ENCODE assay signal across 32 cellular contexts in genomic region chr20:1686151-1686748, GRCh38. TPM values are rescaled to one million over a fixed set of nuclear protein-coding genes. Genes with fewer than 3 reads are reported as not detected.
A peak's percentile ranks its signal among the peaks of the same experiment; 100 is the strongest.
DNase-seq lines count a peak whose midpoint lies in the region; ATAC-seq and TF ChIP-seq lines count a peak whose summit lies in the region.
"Had no signal": no experiment of that assay in that cellular context is flagged by ENCODE, and none has a peak within 500 bp of the region (broad histone marks: within the 10 kb centered on the region; RNA-seq: fewer than 3 reads in every experiment).

No MANE protein-coding gene starts in this region.

- H4K8ac ChIP-seq in neuronal stem cell (ENCODE audit: low read depth, low read length), result no peak overlapping the region

- H4K91ac ChIP-seq in neuronal stem cell (ENCODE audit: low read depth, low read length, poor library complexity), result no peak overlapping the region

- H3K9ac ChIP-seq in neuronal stem cell (ENCODE audit: low read depth, low read length, poor library complexity), result peak overlapping the region; percentile 7
- H3K9ac ChIP-seq: KMS-11 had no signal

- H3K9me3 ChIP-seq in neuronal stem cell (replicated peaks in 1 of 2; ENCODE audit: control insufficient read depth in 2 of 2, insufficient read depth in 1 of 2, low read depth in 1 of 2, low read length in 2 of 2) (no peaks in the 10 kb centered on the region), lower lobe of right lung (no peaks in the 10 kb centered on the region), psoas muscle (no peaks in the 10 kb centered on the region)
- H3K9me3 ChIP-seq: BE2C, testis, vagina had no signal

- ATAC-seq in activated CD8-positive, alpha-beta memory T cell treated with anti-CD3 and anti-CD28 coated beads, Interleukin-2, amount 10 ng/mL, durations not matched to agents 7 days and 5 days, result peak; percentile 54
- peak; percentile 57 to 69 for ATAC-seq in activated naive CD4-positive, alpha-beta T cell treated with anti-CD3 and anti-CD28 coated beads, Interleukin-2, amount 50 U/mL, for 72 hours
- no peak for ATAC-seq in lower lobe of right lung
- no peak for ATAC-seq in psoas muscle
- ATAC-seq: GM12878; left lung; natural killer cell; PC-3; Right ventricle myocardium inferior; stimulated activated memory B cell treated with anti-CD40 and anti-IgM and Interleukin-4, amounts not matched to agents 10 μg/mL and 1 μg/mL and 100 μg/mL, for 72 hours had no signal

- H3K14ac ChIP-seq in neuronal stem cell (ENCODE audit: low read length), result no peak overlapping the region

- H3K79me1 ChIP-seq in neuronal stem cell (ENCODE audit: low read depth, low read length), result no peaks in the 10 kb centered on the region

- intact Hi-C loops in lower lobe of right lung (cut with DNase I) (no loop called here), psoas muscle (cut with DNase I) (no loop called here)

- no peaks in the 10 kb centered on the region for H3K4me1 ChIP-seq in neuronal stem cell (ENCODE audit: control insufficient read depth in 2 of 2, insufficient read depth in 1 of 2, low read depth in 1 of 2, low read length in 2 of 2)
- no peaks in the 10 kb centered on the region for H3K4me1 ChIP-seq in lower lobe of right lung
- H3K4me1 ChIP-seq in psoas muscle, result no peaks in the 10 kb centered on the region
- H3K4me1 ChIP-seq: BE2C, left lung, spleen, testis, vagina had no signal

- peaks cover 38% of the 10 kb centered on the region for H3K4me1 Mint-ChIP-seq in activated CD8-positive, alpha-beta memory T cell treated with anti-CD3 and anti-CD28 coated beads, Interleukin-2, amount 10 ng/mL, durations not matched to agents 7 days and 5 days
- peaks cover 0 to 4% (median 0%) of the 10 kb centered on the region in 3 donors for H3K4me1 Mint-ChIP-seq in IgD-negative memory B cell
- H3K4me1 Mint-ChIP-seq: immature natural killer cell, natural killer cell had no signal

- peak overlapping the region; percentile 80 for H3K27ac Mint-ChIP-seq in activated CD8-positive, alpha-beta memory T cell treated with anti-CD3 and anti-CD28 coated beads, Interleukin-2, amount 10 ng/mL, durations not matched to agents 7 days and 5 days
- peak overlapping the region in 2 of 3 donors; percentile 2 to 77 for H3K27ac Mint-ChIP-seq in IgD-negative memory B cell
- H3K27ac Mint-ChIP-seq in activated naive CD4-positive, alpha-beta T cell treated with anti-CD3 and anti-CD28 coated beads, Interleukin-2, amount 50 U/mL, for 72 hours, result peak overlapping the region; percentile 89
- H3K27ac Mint-ChIP-seq: immature natural killer cell; natural killer cell; stimulated activated memory B cell treated with anti-CD40 and anti-IgM and Interleukin-4, amounts not matched to agents 10 μg/mL and 1 μg/mL and 100 μg/mL, for 72 hours had no signal

- no peak overlapping the region for H2AFZ ChIP-seq in neuronal stem cell (ENCODE audit: low read length)
- H2AFZ ChIP-seq: hepatocyte had no signal

- CTCF ChIA-PET in activated CD8-positive, alpha-beta memory T cell treated with anti-CD3 and anti-CD28 coated beads, Interleukin-2, amount 10 ng/mL, durations not matched to agents 7 days and 5 days (lab: Charles Lee), result no interaction called here

- H2BK5ac ChIP-seq in neuronal stem cell (ENCODE audit: low read length), result no peak overlapping the region

- H2BK120ac ChIP-seq in neuronal stem cell (ENCODE audit: low read depth, low read length), result no peak overlapping the region

- H3K9me3 Mint-ChIP-seq in activated CD8-positive, alpha-beta memory T cell treated with anti-CD3 and anti-CD28 coated beads, Interleukin-2, amount 10 ng/mL, durations not matched to agents 7 days and 5 days (ENCODE audit: low read depth), result peaks cover 8% of the 10 kb centered on the region
- H3K9me3 Mint-ChIP-seq in IgD-negative memory B cell, result peaks cover 0 to 6% (median 4%) of the 10 kb centered on the region in 3 donors
- peaks cover 0 to 23% of the 10 kb centered on the region in 2 donors for H3K9me3 Mint-ChIP-seq in activated naive CD4-positive, alpha-beta T cell treated with anti-CD3 and anti-CD28 coated beads, Interleukin-2, amount 50 U/mL, for 72 hours

- no peak overlapping the region for H3K4me2 ChIP-seq in neuronal stem cell (ENCODE audit: insufficient read depth, low read length, poor library complexity, severe bottlenecking)
- H3K4me2 ChIP-seq: hepatocyte, KMS-11 had no signal

- H3K27ac ChIP-seq in neuronal stem cell (replicated peaks; ENCODE audit: low read length), result no peak overlapping the region
- H3K27ac ChIP-seq in lower lobe of right lung, result no peak overlapping the region
- no peak overlapping the region for H3K27ac ChIP-seq in psoas muscle
- H3K27ac ChIP-seq: hepatocyte, KMS-11, left lung, testis, vagina had no signal

- H2BK15ac ChIP-seq in neuronal stem cell (ENCODE audit: low read length), result no peak overlapping the region

- H3K18ac ChIP-seq in neuronal stem cell (ENCODE audit: low read length), result no peak overlapping the region

- H2BK12ac ChIP-seq in neuronal stem cell (ENCODE audit: low read length), result no peak overlapping the region

- H3K27me3 Mint-ChIP-seq in activated CD8-positive, alpha-beta memory T cell treated with anti-CD3 and anti-CD28 coated beads, Interleukin-2, amount 10 ng/mL, durations not matched to agents 7 days and 5 days, result no peaks in the 10 kb centered on the region
- peaks cover 3% of the 10 kb centered on the region for H3K27me3 Mint-ChIP-seq in IgD-negative memory B cell

- no CpG with 5 or more reads among the region's 3 CpGs for WGBS in neuronal stem cell (ENCODE audit: extremely low coverage in 2 of 2, insufficient read length in 2 of 2, insufficient replicate concordance in 1 of 2), 2 donors
- 63 to 74% (median 69%) methylated on average over 2 to 3 of the region's 3 CpGs for WGBS in psoas muscle, 3 donors

- H3K4me3 ChIP-seq in neuronal stem cell (ENCODE audit: low read length in 2 of 2) (no peak overlapping the region), lower lobe of right lung (no peak overlapping the region), psoas muscle (no peak overlapping the region)
- H3K4me3 ChIP-seq: GM12878, hepatocyte, left lung, testis, vagina had no signal

- H3K23ac ChIP-seq in neuronal stem cell (ENCODE audit: low read depth, low read length, poor library complexity), result no peak overlapping the region

- H3K36me3 Mint-ChIP-seq in activated CD8-positive, alpha-beta memory T cell treated with anti-CD3 and anti-CD28 coated beads, Interleukin-2, amount 10 ng/mL, durations not matched to agents 7 days and 5 days, result peaks cover 21% of the 10 kb centered on the region
- H3K36me3 Mint-ChIP-seq in IgD-negative memory B cell, result no peaks in the 10 kb centered on the region
- H3K36me3 Mint-ChIP-seq in activated naive CD4-positive, alpha-beta T cell treated with anti-CD3 and anti-CD28 coated beads, Interleukin-2, amount 50 U/mL, for 72 hours, result peaks cover 24 to 51% of the 10 kb centered on the region in 2 donors
- H3K36me3 Mint-ChIP-seq: natural killer cell; stimulated activated memory B cell treated with anti-CD40 and anti-IgM and Interleukin-4, amounts not matched to agents 10 μg/mL and 1 μg/mL and 100 μg/mL, for 72 hours had no signal

- peaks cover 0 to 7% (median 0%) of the 10 kb centered on the region in 3 experiments for H3K27me3 ChIP-seq in neuronal stem cell (ENCODE audit: control insufficient read depth in 3 of 3, insufficient read depth in 3 of 3, low read depth in 1 of 3, low read length in 3 of 3)
- H3K27me3 ChIP-seq in lower lobe of right lung (ENCODE audit: low read depth), result peaks cover 9% of the 10 kb centered on the region
- H3K27me3 ChIP-seq in psoas muscle (ENCODE audit: insufficient read depth in 3 of 3, low read length in 2 of 3), result peaks cover 0 to 2% (median under 1%) of the 10 kb centered on the region in 3 donors
- H3K27me3 ChIP-seq: BE2C, testis, vagina had no signal

- DNase-seq in activated CD8-positive, alpha-beta memory T cell treated with anti-CD3 and anti-CD28 coated beads, Interleukin-2, amount 10 ng/mL, durations not matched to agents 7 days and 5 days, result no peak
- DNase-seq in activated CD8-positive, alpha-beta memory T cell treated with anti-CD3 and anti-CD28 coated beads, Interleukin-2, amount 50 U/mL, for 4 hours, result no peak
- no peak for DNase-seq in activated naive CD4-positive, alpha-beta T cell treated with anti-CD3 and anti-CD28 coated beads, Interleukin-2, amount 50 U/mL, for 72 hours (ENCODE audit: low spot score in 2 of 2)
- DNase-seq in neuronal stem cell (ENCODE audit: low spot score) (no peak), lower lobe of right lung (no peak), psoas muscle (no peak), hypothalamus (lab: John Stamatoyannopoulos, UW) (no peak)
- DNase-seq: BE2C; Calu3; foreskin melanocyte; immature natural killer cell; left lung; natural killer cell; NCI-H146; NCI-H2171; NCI-H524; PC-3; retina; spleen; stimulated activated CD4-positive, alpha-beta T cell treated with anti-CD3 and anti-CD28 coated beads, Interleukin-2, amount 100 ng/mL, for 48 hours; testis had no signal

- H3K4ac ChIP-seq in neuronal stem cell (ENCODE audit: low read length), result no peak overlapping the region

- H3K36me3 ChIP-seq in neuronal stem cell (replicated peaks in 1 of 2; ENCODE audit: control insufficient read depth in 2 of 2, insufficient read depth in 2 of 2, low read length in 2 of 2), result no peaks in the 10 kb centered on the region
- no peaks in the 10 kb centered on the region for H3K36me3 ChIP-seq in lower lobe of right lung
- no peaks in the 10 kb centered on the region for H3K36me3 ChIP-seq in psoas muscle (ENCODE audit: insufficient read depth in 1 of 2, low read depth in 1 of 2)
- H3K36me3 ChIP-seq: BE2C, left lung, spleen, vagina had no signal

- peak overlapping the region; percentile 61 for H3K4me3 Mint-ChIP-seq in activated CD8-positive, alpha-beta memory T cell treated with anti-CD3 and anti-CD28 coated beads, Interleukin-2, amount 10 ng/mL, durations not matched to agents 7 days and 5 days
- H3K4me3 Mint-ChIP-seq in IgD-negative memory B cell, result peak overlapping the region in 1 of 4 donors; percentile 36
- H3K4me3 Mint-ChIP-seq: immature natural killer cell; natural killer cell; stimulated activated memory B cell treated with anti-CD40 and anti-IgM and Interleukin-4, amounts not matched to agents 10 μg/mL and 1 μg/mL and 100 μg/mL, for 72 hours had no signal

- peak overlapping the region; percentile 26 for H2AK5ac ChIP-seq in neuronal stem cell (ENCODE audit: low read depth, low read length)

- no peak for TF ChIP-seq CTCF in lower lobe of right lung (IDR thresholded peaks at IDR 0.05)
- no peak for TF ChIP-seq CTCF in psoas muscle (IDR thresholded peaks at IDR 0.05)

RNA-seq across cellular contexts. Expression of gene SIRPG, which starts 28.7 kb away (rescaled TPM):
- total RNA-seq in activated CD8-positive, alpha-beta memory T cell treated with anti-CD3 and anti-CD28 coated beads, Interleukin-2, amount 10 ng/mL, durations not matched to agents 7 days and 5 days, result 100 to 1,000 TPM in 1 of 2 experiments, 10 to 100 TPM in 1; 93.8 to 122 TPM
- 3.2 TPM for polyA plus RNA-seq in IgD-negative memory B cell
- total RNA-seq in activated naive CD4-positive, alpha-beta T cell treated with anti-CD3 and anti-CD28 coated beads, Interleukin-2, amount 50 U/mL, for 72 hours, result 10 to 100 TPM; 46.9 to 67.8 TPM
- polyA plus RNA-seq in neuronal stem cell (2013, experiment 1 of 2), result not detected
- polyA plus RNA-seq in neuronal stem cell (2013, experiment 2 of 2), result 0.04 TPM
- 0.97 TPM for total RNA-seq in lower lobe of right lung
- under 1 TPM in 2 of 4 donors, not detected in 2; 0.21 to 0.30 TPM for total RNA-seq in psoas muscle
- under 1 TPM in 1 of 3 donors, not detected in 2; 0.01 TPM for polyA plus RNA-seq in psoas muscle
- total RNA-seq: Calu3, cerebellum, H1, hepatocyte, mesenteric fat pad, osteocyte, PC-3, Right ventricle myocardium inferior, vagina had no signal
- polyA plus RNA-seq: hepatocyte had no signal

Comparison
In these comparisons a context has a peak if more than half of its experiments do, and no peak if none do; other contexts are left out.
1. ATAC-seq: peak in activated CD8-positive, alpha-beta memory T cell treated with anti-CD3 and anti-CD28 coated beads, Interleukin-2, amount 10 ng/mL, durations not matched to agents 7 days and 5 days (single experiment) and activated naive CD4-positive, alpha-beta T cell treated with anti-CD3 and anti-CD28 coated beads, Interleukin-2, amount 50 U/mL, for 72 hours (2 of 2); none in lower lobe of right lung (0 of 2) and psoas muscle (0 of 4).
2. RNA of gene SIRPG, which starts 28.7 kb away (total RNA-seq): 93.8 to 122 TPM in activated CD8-positive, alpha-beta memory T cell treated with anti-CD3 and anti-CD28 coated beads, Interleukin-2, amount 10 ng/mL, durations not matched to agents 7 days and 5 days and 46.9 to 67.8 TPM in activated naive CD4-positive, alpha-beta T cell treated with anti-CD3 and anti-CD28 coated beads, Interleukin-2, amount 50 U/mL, for 72 hours; 0.97 TPM in lower lobe of right lung (single experiment) and 0.21 to 0.30 TPM in psoas muscle; every median in the first group is over 10 times any median in the second.
3. Peak in every context shown above with its lines, with median percentiles within 50 percentile points of each other: H3K27ac Mint-ChIP-seq.